In genomic region chr3:32841875-32842505, GRCh38 we compare ENCODE assay signal across 15 cellular contexts. TPM values are rescaled to one million over a fixed set of nuclear protein-coding genes. Genes with fewer than 3 reads are reported as not detected.
DNase-seq lines count a peak whose midpoint lies in the region; ATAC-seq and TF ChIP-seq lines count a peak whose summit lies in the region.
"Had no signal": no experiment of that assay in that cellular context is flagged by ENCODE, and none has a peak within 500 bp of the region (broad histone marks: within the 10 kb centered on the region; RNA-seq: fewer than 3 reads in every experiment).

No MANE protein-coding gene starts in this region.

- DNase-seq in cardiac muscle cell (ENCODE audit: low read depth in 1 of 2, low spot score in 1 of 2): no peak
- DNase-seq in left cardiac atrium: no peak
- DNase-seq in SK-N-MC (ENCODE audit: low read depth, low spot score): no peak
- DNase-seq in kidney tubule cell (ENCODE audit: low spot score): peak; percentile 64
- peak; percentile 16 for DNase-seq in upper lobe of right lung
- DNase-seq in NCI-H748 treated with DMSO at 0.1 percent for 48 hours (lab: John Stamatoyannopoulos, UW): no peak
- DNase-seq: ACHN; activated CD8-positive, alpha-beta memory T cell treated with anti-CD3 and anti-CD28 coated beads, Interleukin-2, amount 10 ng/mL, durations not matched to agents 7 days and 5 days; activated naive CD4-positive, alpha-beta T cell treated with anti-CD3 and anti-CD28 coated beads, Interleukin-2, amount 10 ng/mL, durations not matched to agents 7 days and 5 days; NCI-H187; NCI-H526; Right ventricle myocardium superior had no signal

- no peaks in the 10 kb centered on the region for H3K27me3 ChIP-seq in cardiac muscle cell
- no peaks in the 10 kb centered on the region for H3K27me3 ChIP-seq in upper lobe of right lung
- H3K27me3 ChIP-seq: thyroid gland had no signal

- no peak for ATAC-seq in left cardiac atrium
- ATAC-seq in upper lobe of right lung: no peak
- no peak for ATAC-seq in HG02798 (IDR thresholded peaks at IDR 0.05; ENCODE audit: poor library complexity, unreplicated experiment)
- ATAC-seq in GM19395 (IDR thresholded peaks at IDR 0.05; ENCODE audit: unreplicated experiment): no peak
- ATAC-seq: activated CD8-positive, alpha-beta memory T cell treated with anti-CD3 and anti-CD28 coated beads, Interleukin-2, amount 10 ng/mL, durations not matched to agents 7 days and 5 days had no signal

- intact Hi-C loops in left cardiac atrium (cut with DNase I): no loop called here
- intact Hi-C loops in upper lobe of right lung (cut with DNase I): no loop called here

- H3K4me1 ChIP-seq in cardiac muscle cell (ENCODE audit: low read depth) (peaks cover 36% of the 10 kb centered on the region), upper lobe of right lung (no peaks in the 10 kb centered on the region)
- H3K4me1 ChIP-seq: thyroid gland had no signal

- H3K9me3 ChIP-seq in cardiac muscle cell (ENCODE audit: low read depth) (no peaks in the 10 kb centered on the region), SK-N-MC (ENCODE audit: low read depth, low read length) (no peaks in the 10 kb centered on the region), upper lobe of right lung (no peaks in the 10 kb centered on the region)
- H3K9me3 ChIP-seq: thyroid gland had no signal

- TF ChIP-seq CTCF in cardiac muscle cell (IDR thresholded peaks at IDR 0.05; ENCODE audit: low read depth, low read length) (no peak), upper lobe of right lung (IDR thresholded peaks at IDR 0.05) (no peak)

- H3K27ac ChIP-seq in cardiac muscle cell (peak overlapping the region; percentile 45), SK-N-MC (peak overlapping the region; percentile 94), upper lobe of right lung (no peak overlapping the region)
- H3K27ac ChIP-seq: thyroid gland had no signal

- H3K4me3 ChIP-seq in cardiac muscle cell (no peak overlapping the region), SK-N-MC (peak overlapping the region; percentile 11; the same call in 1 of the 2 replicates), upper lobe of right lung (no peak overlapping the region)
- H3K4me3 ChIP-seq: thyroid gland had no signal

- H3K9ac ChIP-seq in SK-N-MC (ENCODE audit: insufficient read length): no peak overlapping the region

- H3K36me3 ChIP-seq in cardiac muscle cell: no peaks in the 10 kb centered on the region
- H3K36me3 ChIP-seq in SK-N-MC (ENCODE audit: insufficient read depth, low read length): no peaks in the 10 kb centered on the region
- H3K36me3 ChIP-seq in upper lobe of right lung: no peaks in the 10 kb centered on the region
- H3K36me3 ChIP-seq: thyroid gland had no signal

RNA-seq across cellular contexts. Expression of gene TRIM71, which starts 24.2 kb away (rescaled TPM):
- 13.9 and 21.8 TPM in 2 replicates for total RNA-seq in cardiac muscle cell
- polyA plus RNA-seq in cardiac muscle cell: 3.3 and 6.8 TPM in 2 replicates
- under 1 TPM in 1 of 2 donors, not detected in 1; 0.06 TPM for total RNA-seq in left cardiac atrium
- 2.2 TPM for total RNA-seq in upper lobe of right lung
- total RNA-seq: Right ventricle myocardium superior had no signal

Comparison
In these comparisons a context has a peak if more than half of its experiments do, and no peak if none do; other contexts are left out.
1. DNase-seq: peak in kidney tubule cell (single experiment) and upper lobe of right lung (single experiment); none in cardiac muscle cell (0 of 2), left cardiac atrium (single experiment), SK-N-MC (single experiment) and NCI-H748 treated with DMSO at 0.1 percent for 48 hours (single experiment).